Comparison of ENCODE assay signal across 1 cellular context in the genomic region with DNA sequence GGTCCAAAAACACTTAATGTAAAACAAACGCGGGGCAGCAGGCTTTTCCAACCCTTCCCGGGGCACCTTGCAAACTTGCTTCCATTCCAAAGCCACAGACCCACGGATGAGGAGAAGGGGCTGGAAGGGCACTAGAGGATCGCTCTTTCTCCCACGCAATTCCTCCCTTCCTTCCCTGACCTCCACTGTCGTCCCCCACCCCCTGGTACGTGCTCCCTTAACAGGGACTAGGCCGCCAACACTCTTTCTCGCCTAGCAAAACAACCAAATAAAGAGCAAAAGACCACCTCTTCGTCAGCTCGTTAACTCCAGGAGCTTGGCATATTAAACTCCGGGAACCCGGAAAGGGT.
TF ChIP-seq lines count a peak whose summit lies in the region.

No MANE protein-coding gene starts in this region.

TF ChIP-seq in H1, 55 proteins besides CTCF, POLR2A, EP300 and RAD21:
- TF ChIP-seq GABPA (IDR thresholded peaks at IDR 0.05; ENCODE audit: borderline replicate concordance, insufficient read depth, low read length) (no peak), BACH1 (IDR thresholded peaks at IDR 0.05; ENCODE audit: low read length) (no peak), POLR2AphosphoS5 (IDR thresholded peaks at IDR 0.05; ENCODE audit: low read depth, low read length) (no peak), RNF2 (IDR thresholded peaks at IDR 0.05; ENCODE audit: borderline replicate concordance, low read depth, low read length, missing control alignments, poor library complexity, severe bottlenecking) (peak; percentile 68), PHF8 (conservative IDR thresholded peaks at IDR 0.05; ENCODE audit: low read depth, low read length) (no peak), CBX5 (IDR thresholded peaks at IDR 0.05; ENCODE audit: low read depth, low read length) (no peak), CEBPB (IDR thresholded peaks at IDR 0.05; ENCODE audit: low read depth, low read length) (no peak), KDM4A (IDR thresholded peaks at IDR 0.05; ENCODE audit: low read depth, low read length, severe bottlenecking) (no peak), NANOG (IDR thresholded peaks at IDR 0.05; ENCODE audit: insufficient read depth, low read depth, low read length, poor library complexity, severe bottlenecking) (no peak), BCL11A (IDR thresholded peaks at IDR 0.05; ENCODE audit: low read depth in 2 of 2, low read length in 2 of 2) (no peak), NRF1 (IDR thresholded peaks at IDR 0.05; ENCODE audit: low read depth, low read length) (no peak), CBX8 (IDR thresholded peaks at IDR 0.05; ENCODE audit: borderline replicate concordance, low read depth, low read length) (peak; percentile 72; the same call in 1 of the 2 replicates), RXRA (IDR thresholded peaks at IDR 0.05; ENCODE audit: insufficient read depth, low read depth, low read length) (no peak), SIN3A (conservative IDR thresholded peaks at IDR 0.05 in 1 of 2, IDR thresholded peaks at IDR 0.05 in 1 of 2; ENCODE audit: low read depth in 1 of 2, low read length in 2 of 2) (no peak), TEAD4 (IDR thresholded peaks at IDR 0.05; ENCODE audit: low read depth, low read length) (no peak), SP1 (IDR thresholded peaks at IDR 0.05; ENCODE audit: low read depth, low read length) (no peak), CTBP2 (IDR thresholded peaks at IDR 0.05; ENCODE audit: borderline replicate concordance, insufficient read depth, insufficient read length, low read length) (no peak), EZH2 (IDR thresholded peaks at IDR 0.05; ENCODE audit: low read depth, low read length, severe bottlenecking) (peak; percentile 23)
